10 cellular contexts compared by ENCODE assay signal in genomic region chr11:47886096-47886495, GRCh38. TPM values are rescaled to one million over a fixed set of nuclear protein-coding genes. Genes with fewer than 3 reads are reported as not detected.
DNase-seq lines count a peak whose midpoint lies in the region; ATAC-seq and TF ChIP-seq lines count a peak whose summit lies in the region.
"Had no signal": no experiment of that assay in that cellular context is flagged by ENCODE, and none has a peak within 500 bp of the region (broad histone marks: within the 10 kb centered on the region; RNA-seq: fewer than 3 reads in every experiment).

No MANE protein-coding gene starts in this region.

- peaks cover 16% of the 10 kb centered on the region for H3K4me1 ChIP-seq in GM23248 (ENCODE audit: insufficient read depth)
- H3K4me1 ChIP-seq in rectal smooth muscle tissue (ENCODE audit: control insufficient read depth, insufficient read depth, low read length) = no peaks in the 10 kb centered on the region

- TF ChIP-seq CTCF in epithelial cell of esophagus (IDR thresholded peaks at IDR 0.05; ENCODE audit: insufficient read depth, low read depth, low read length, missing control alignments) = no peak

- peak overlapping the region; percentile 88 for H3K27ac Mint-ChIP-seq in T-helper 17 cell

- peak overlapping the region; percentile 60 for H3K4me3 ChIP-seq in GM23248
- no peak overlapping the region for H3K4me3 ChIP-seq in epithelial cell of esophagus (ENCODE audit: low read length)
- no peak overlapping the region for H3K4me3 ChIP-seq in rectal smooth muscle tissue (ENCODE audit: low read length)
- H3K4me3 ChIP-seq: mucosa of descending colon had no signal

- H3K4me2 ChIP-seq in GM23248 (ENCODE audit: unreplicated experiment) = peak overlapping the region; percentile 82

- H3K9me3 ChIP-seq in GM23248 (ENCODE audit: low read depth) = no peaks in the 10 kb centered on the region
- H3K9me3 ChIP-seq in T-helper 17 cell (ENCODE audit: control insufficient read depth, low read length, poor library complexity, severe bottlenecking) = no peaks in the 10 kb centered on the region
- H3K9me3 ChIP-seq: mucosa of descending colon had no signal

- H3F3A ChIP-seq in GM23248 (ENCODE audit: insufficient read depth) = peaks cover 15% of the 10 kb centered on the region

- DNase-seq in GM23248 = peak; percentile 86
- no peak for DNase-seq in T-helper 17 cell
- peak; percentile 19 for DNase-seq in epithelial cell of esophagus (ENCODE audit: low read depth)
- no peak for DNase-seq in amygdala (lab: John Stamatoyannopoulos, UW)
- DNase-seq: NCI-H146 had no signal

- no peaks in the 10 kb centered on the region for H3K27me3 ChIP-seq in GM23248 (replicated peaks; ENCODE audit: insufficient read depth)
- H3K27me3 ChIP-seq in rectal smooth muscle tissue (ENCODE audit: control insufficient read depth, insufficient read depth, low read length) = no peaks in the 10 kb centered on the region

- peak overlapping the region; percentile 89 for H2AFZ ChIP-seq in GM23248

- H3K79me2 ChIP-seq in GM23248 (ENCODE audit: insufficient read depth) = no peaks in the 10 kb centered on the region

- no peak overlapping the region for H3K9ac ChIP-seq in GM23248
- no peak overlapping the region for H3K9ac ChIP-seq in rectal smooth muscle tissue (ENCODE audit: low read length)

- peak overlapping the region; percentile 48 for H3K27ac ChIP-seq in GM23248
- peak overlapping the region; percentile 7 for H3K27ac ChIP-seq in rectal smooth muscle tissue (ENCODE audit: low read depth, low read length)

- no peaks in the 10 kb centered on the region for H3K36me3 Mint-ChIP-seq in T-helper 17 cell (ENCODE audit: low read depth)

- WGBS in GM23248 (ENCODE audit: low coverage in 1 of 2, low lambda C conversion rate in 2 of 2, missing lambda C conversion rate in 2 of 2), 2 experiments = 17% methylated on average over 6 of the region's 6 CpGs

- in situ Hi-C loops in GM23248 (cut with MboI) = no loop called here

- no peaks in the 10 kb centered on the region for H3K27me3 Mint-ChIP-seq in T-helper 17 cell

- no peaks in the 10 kb centered on the region for H4K20me1 ChIP-seq in GM23248 (ENCODE audit: insufficient read depth)

- no peaks in the 10 kb centered on the region for H3K9me2 ChIP-seq in GM23248 (ENCODE audit: insufficient read depth)

- H3K36me3 ChIP-seq in GM23248 (ENCODE audit: low read depth) = no peaks in the 10 kb centered on the region
- H3K36me3 ChIP-seq in rectal smooth muscle tissue (ENCODE audit: control insufficient read depth, insufficient read depth, low read length) = no peaks in the 10 kb centered on the region

- ATAC-seq in T-helper 17 cell (peak; percentile 73), GM19328 (IDR thresholded peaks at IDR 0.05; ENCODE audit: unreplicated experiment) (no peak), GM21717 (IDR thresholded peaks at IDR 0.05; ENCODE audit: unreplicated experiment) (no peak), GM19395 (IDR thresholded peaks at IDR 0.05; ENCODE audit: unreplicated experiment) (no peak)
- ATAC-seq: mucosa of descending colon had no signal

- peaks cover 39% of the 10 kb centered on the region for H3K4me1 Mint-ChIP-seq in T-helper 17 cell

- H3K4me3 Mint-ChIP-seq in T-helper 17 cell = peak overlapping the region; percentile 69

RNA-seq across cellular contexts. Expression of gene NUP160, which starts 37.9 kb away (rescaled TPM):
- 21.0 and 23.1 TPM in 2 replicates for total RNA-seq in GM23248 (2014; rRNA removed; shearing (Covaris generic))
- polyA plus RNA-seq in GM23248 (2016; fragmentation: Nextera tagmentation; extraction: Ambion mirVana) = 18.0 and 19.5 TPM in 2 replicates
- total RNA-seq in T-helper 17 cell = 10 to 100 TPM; 50.0 to 54.6 TPM

Comparison
In these comparisons a context has a peak if more than half of its experiments do, and no peak if none do; other contexts are left out.
1. DNase-seq: peak in GM23248 (single experiment) and epithelial cell of esophagus (single experiment); none in T-helper 17 cell (0 of 3) and amygdala (0 of 56).